28 cellular contexts compared by ENCODE assay signal in the genomic region with DNA sequence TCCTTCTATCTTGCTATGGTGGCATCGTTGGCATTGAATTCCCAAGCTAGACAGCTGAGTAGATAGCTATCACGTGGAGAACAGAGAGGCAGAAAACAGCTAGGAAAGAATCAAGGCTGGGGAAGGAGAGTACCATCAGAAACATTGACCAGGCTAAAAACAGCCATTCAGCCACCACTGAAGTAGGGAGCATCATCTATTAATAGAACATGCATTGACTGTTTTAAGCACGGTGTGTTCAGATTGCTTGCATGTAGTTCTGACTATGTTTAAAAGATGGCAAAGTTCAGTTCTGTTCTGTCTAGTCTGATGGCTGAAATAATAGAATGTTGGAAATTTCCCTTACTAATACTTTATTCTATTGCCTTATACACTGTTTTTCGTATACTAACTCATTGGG.
"Had no signal": no experiment of that assay in that cellular context is flagged by ENCODE, and none has a peak within 500 bp of the region (broad histone marks: within the 10 kb centered on the region; RNA-seq: fewer than 3 reads in every experiment).

No MANE protein-coding gene starts in this region.

- H3K27me3 ChIP-seq: brain microvascular endothelial cell, colonic mucosa, esophagus squamous epithelium, gastroesophageal sphincter had no signal

- H3K4me3 ChIP-seq: colonic mucosa, esophagus squamous epithelium, gastroesophageal sphincter had no signal

- H3K27ac ChIP-seq: brain microvascular endothelial cell, colonic mucosa, epithelial cell of prostate, esophagus squamous epithelium, gastroesophageal sphincter, WERI-Rb-1 had no signal

- H3K9me3 ChIP-seq: colonic mucosa, esophagus squamous epithelium, gastroesophageal sphincter had no signal

- ATAC-seq: activated CD4-positive, CD25-positive, alpha-beta regulatory T cell treated with anti-CD3 and anti-CD28 coated beads, Interleukin-2, amount 50 U/mL, for 24 hours; activated CD8-positive, alpha-beta T cell treated with anti-CD3 and anti-CD28 coated beads for 36 hours; activated T-cell treated with anti-CD3 and anti-CD28 coated beads, Interleukin-2, amount 50 U/mL, for 4 hours; activated T-helper 17 cell treated with anti-CD3 and anti-CD28 coated beads, Interleukin-2, amount 50 U/mL, for 72 hours; gastroesophageal sphincter; T-helper 17 cell had no signal

- H3K4me1 ChIP-seq: colonic mucosa, esophagus squamous epithelium, gastroesophageal sphincter had no signal

- DNase-seq: activated B cell treated with CpG ODN at 0.5 μM for 24 hours; activated CD4-positive, alpha-beta T cell treated with anti-CD3 and anti-CD28 coated beads for 48 hours; activated CD4-positive, alpha-beta T cell treated with anti-CD3 and anti-CD28 coated beads, Interleukin-2, amount 50 U/mL, for 1 hour; activated CD4-positive, alpha-beta T cell treated with anti-CD3 and anti-CD28 coated beads, Interleukin-2, amount 50 U/mL, for 48 hours; activated CD8-positive, alpha-beta memory T cell treated with anti-CD3 and anti-CD28 coated beads for 24 hours; activated CD8-positive, alpha-beta T cell treated with anti-CD3 and anti-CD28 coated beads for 36 hours; activated effector memory CD4-positive, alpha-beta T cell treated with Interleukin-2 at 50 U/mL for 16 hours; activated gamma-delta T cell treated with Interleukin-2 at 50 U/mL for 16 hours; activated naive CD4-positive, alpha-beta T cell treated with anti-CD3 and anti-CD28 coated beads, Interleukin-2, amount 50 U/mL, for 16 hours; activated naive CD4-positive, alpha-beta T cell treated with Interleukin-2 at 50 U/mL for 16 hours; activated T-cell treated with anti-CD3 and anti-CD28 coated beads, Interleukin-2, amount 50 U/mL, for 4 hours; amniotic stem cell; anterior cingulate cortex; brain microvascular endothelial cell; central memory CD4-positive, alpha-beta T cell; cerebellar nuclear complex; colonic mucosa; effector CD8-positive, alpha-beta T cell; esophagus squamous epithelium; foreskin melanocyte; T-helper 1 cell; T-helper 17 cell; T1000; WERI-Rb-1 had no signal

- H3K36me3 ChIP-seq: brain microvascular endothelial cell, colonic mucosa, esophagus squamous epithelium, gastroesophageal sphincter, WERI-Rb-1 had no signal
